In genomic region chr3:46221368-46221767, GRCh38 we compare ENCODE assay signal across 28 cellular contexts. TPM values are rescaled to one million over a fixed set of nuclear protein-coding genes. Genes with fewer than 3 reads are reported as not detected.
A peak's percentile ranks its signal among the peaks of the same experiment; 100 is the strongest.
DNase-seq lines count a peak whose midpoint lies in the region; ATAC-seq, FAIRE-seq and TF ChIP-seq lines count a peak whose summit lies in the region.
"Had no signal": no experiment of that assay in that cellular context is flagged by ENCODE, and none has a peak within 500 bp of the region (broad histone marks: within the 10 kb centered on the region; RNA-seq: fewer than 3 reads in every experiment).

No MANE protein-coding gene starts in this region.

- H4K20me1 ChIP-seq in OCI-LY3 (ENCODE audit: insufficient read depth, low read length) (no peaks in the 10 kb centered on the region), K562 (replicated peaks; ENCODE audit: control insufficient read depth, insufficient read depth, low read length) (no peaks in the 10 kb centered on the region)

- peak; percentile 39 for DNase-seq in Ammon's horn (ENCODE audit: low spot score)
- no peak for DNase-seq in K562 (ENCODE audit: extremely low read depth in 1 of 4, low spot score in 3 of 4)
- DNase-seq in lower leg skin (ENCODE audit: low spot score in 2 of 2): no peak
- no peak for DNase-seq in CD4-positive, alpha-beta T cell
- DNase-seq in AG08396 (ENCODE audit: low spot score): no peak
- no peak for DNase-seq in activated T-cell treated with anti-CD3 and anti-CD28 coated beads, Interleukin-2, amount 50 U/mL, for 4 hours
- DNase-seq: activated CD4-positive, alpha-beta T cell treated with anti-CD3 and anti-CD28 coated beads, Interleukin-2, amount 50 U/mL, for 4 hours; activated naive CD4-positive, alpha-beta T cell; cerebellar nuclear complex; DMS79; effector CD4-positive, alpha-beta T cell; erythroblast; foreskin melanocyte; kidney; NCI-H1048; NCI-H2029; NCI-H345; nucleus accumbens; spleen; stimulated activated CD4-positive, alpha-beta T cell treated with anti-CD3 and anti-CD28 coated beads, Interleukin-4, amount 100 ng/mL, for 4 hours had no signal

- peak overlapping the region; percentile 53 for H3K4me2 ChIP-seq in OCI-LY3 (ENCODE audit: low read length)
- no peak overlapping the region for H3K4me2 ChIP-seq in K562 (ENCODE audit: insufficient read depth, low read length)

- H3K9me3 ChIP-seq in OCI-LY3 (ENCODE audit: insufficient read depth, low read length): peaks cover 3% of the 10 kb centered on the region; the same call in 1 of the 2 replicates
- no peaks in the 10 kb centered on the region for H3K9me3 ChIP-seq in K562 (replicated peaks; ENCODE audit: control insufficient read depth, insufficient read depth, low read depth, low read length)
- no peaks in the 10 kb centered on the region for H3K9me3 ChIP-seq in CD4-positive, alpha-beta T cell (ENCODE audit: control insufficient read depth, low read length)

- WGBS in K562 (ENCODE audit: insufficient coverage, low coverage, missing lambda C conversion rate): 1% methylated on average over 4 of the region's 4 CpGs
- 53 to 61% methylated on average over 4 of the region's 4 CpGs for WGBS in lower leg skin, 2 donors

- no peak overlapping the region for H3K27ac ChIP-seq in OCI-LY3 (ENCODE audit: low read length)
- no peak overlapping the region for H3K27ac ChIP-seq in K562 (ENCODE audit: extremely low read depth, low read depth, low read length)
- H3K27ac ChIP-seq in CD4-positive, alpha-beta T cell (ENCODE audit: low read depth, low read length): no peak overlapping the region
- H3K27ac ChIP-seq: VCaP had no signal

- no peak for TF ChIP-seq POLR2A in K562 (conservative IDR thresholded peaks at IDR 0.05)
- no peak for TF ChIP-seq POLR2A in lower leg skin (IDR thresholded peaks at IDR 0.05)

- H3K9me3 Mint-ChIP-seq in IgD-negative memory B cell: peaks cover 0 to 3% (median under 1%) of the 10 kb centered on the region in 3 donors
- peaks cover under 1% of the 10 kb centered on the region for H3K9me3 Mint-ChIP-seq in CD4-positive, alpha-beta T cell
- H3K9me3 Mint-ChIP-seq in activated T-cell treated with anti-CD3 and anti-CD28 coated beads, Interleukin-2, amount 50 U/mL, for 4 hours: peaks cover 2% of the 10 kb centered on the region

- intact Hi-C loops in K562 (cut with micrococcal nuclease) (no loop called here), lower leg skin (cut with DNase I; ENCODE audit: low total_unique reads) (no loop called here)
- intact Hi-C loops in CD4-positive, alpha-beta T cell (cut with DNase I, micrococcal nuclease): no loop called here

- H3K79me2 ChIP-seq in OCI-LY3 (ENCODE audit: low read length): no peaks in the 10 kb centered on the region
- H3K79me2 ChIP-seq in K562 (ENCODE audit: control insufficient read depth, insufficient read depth, low read length): no peaks in the 10 kb centered on the region

- H3K9ac ChIP-seq in OCI-LY3 (ENCODE audit: low read length) (no peak overlapping the region), K562 (ENCODE audit: insufficient read depth in 1 of 2, low read depth in 2 of 2, low read length in 2 of 2) (no peak overlapping the region)

- no peaks in the 10 kb centered on the region for H3K9me1 ChIP-seq in K562 (ENCODE audit: control insufficient read depth, insufficient read depth, low read length)

- no peaks in the 10 kb centered on the region for H3K36me3 Mint-ChIP-seq in IgD-negative memory B cell
- no peaks in the 10 kb centered on the region for H3K36me3 Mint-ChIP-seq in CD4-positive, alpha-beta T cell (ENCODE audit: low read depth)
- no peaks in the 10 kb centered on the region for H3K36me3 Mint-ChIP-seq in activated T-cell treated with anti-CD3 and anti-CD28 coated beads, Interleukin-2, amount 50 U/mL, for 4 hours (ENCODE audit: insufficient read depth)

- no peak for TF ChIP-seq EP300 in K562 (IDR thresholded peaks at IDR 0.05; ENCODE audit: low read length)

- no peak overlapping the region for H2AFZ ChIP-seq in OCI-LY3 (ENCODE audit: low read depth, low read length)
- no peak overlapping the region for H2AFZ ChIP-seq in K562 (ENCODE audit: low read depth, low read length)

- H3K27ac Mint-ChIP-seq in IgD-negative memory B cell: peak overlapping the region in 2 of 3 donors; percentile 31 to 54
- no peak overlapping the region for H3K27ac Mint-ChIP-seq in CD4-positive, alpha-beta T cell

- POLR2A ChIA-PET in K562 (lab: Yijun Ruan, JAX): no interaction called here
- POLR2A ChIA-PET in CD4-positive, alpha-beta T cell (lab: Charles Lee): no interaction called here

- H3K27me3 Mint-ChIP-seq in IgD-negative memory B cell: no peaks in the 10 kb centered on the region
- H3K27me3 Mint-ChIP-seq in CD4-positive, alpha-beta T cell: no peaks in the 10 kb centered on the region
- no peaks in the 10 kb centered on the region for H3K27me3 Mint-ChIP-seq in activated T-cell treated with anti-CD3 and anti-CD28 coated beads, Interleukin-2, amount 50 U/mL, for 4 hours (ENCODE audit: low read depth)

- no peak for ATAC-seq in K562
- no peak for ATAC-seq in CD4-positive, alpha-beta T cell (ENCODE audit: poor library complexity)
- ATAC-seq in activated T-cell treated with anti-CD3 and anti-CD28 coated beads, Interleukin-2, amount 50 U/mL, for 4 hours: no peak

- peak overlapping the region in 2 of 4 donors; percentile 59 to 82 for H3K4me3 Mint-ChIP-seq in IgD-negative memory B cell
- no peak overlapping the region for H3K4me3 Mint-ChIP-seq in CD4-positive, alpha-beta T cell
- no peak overlapping the region for H3K4me3 Mint-ChIP-seq in activated T-cell treated with anti-CD3 and anti-CD28 coated beads, Interleukin-2, amount 50 U/mL, for 4 hours

- CTCF ChIA-PET in K562 (lab: Yijun Ruan, JAX; ENCODE audit: low intra/inter-chr PET ratio): no interaction called here
- CTCF ChIA-PET in CD4-positive, alpha-beta T cell (lab: Charles Lee): no interaction called here

- H3K4me1 Mint-ChIP-seq in IgD-negative memory B cell: peaks cover 30 to 41% (median 32%) of the 10 kb centered on the region in 3 donors
- H3K4me1 Mint-ChIP-seq in CD4-positive, alpha-beta T cell (ENCODE audit: low read depth): no peaks in the 10 kb centered on the region
- H3K4me1 Mint-ChIP-seq in activated T-cell treated with anti-CD3 and anti-CD28 coated beads, Interleukin-2, amount 50 U/mL, for 4 hours (ENCODE audit: low read depth): no peaks in the 10 kb centered on the region

- H3K36me3 ChIP-seq in OCI-LY3 (replicated peaks; ENCODE audit: low read depth, low read length) (no peaks in the 10 kb centered on the region), K562 (ENCODE audit: control insufficient read depth, insufficient read depth, low read length) (no peaks in the 10 kb centered on the region)
- H3K36me3 ChIP-seq: spleen had no signal

- H3K4me1 ChIP-seq in OCI-LY3 (ENCODE audit: low read length) (peaks cover 36% of the 10 kb centered on the region), K562 (replicated peaks in 1 of 2; ENCODE audit: control insufficient read depth in 2 of 2, insufficient read depth in 2 of 2, low read length in 2 of 2) (no peaks in the 10 kb centered on the region)

- H3K27me3 ChIP-seq in OCI-LY3 (ENCODE audit: low read depth, low read length): peaks cover 34% of the 10 kb centered on the region
- H3K27me3 ChIP-seq in K562 (ENCODE audit: control insufficient read depth in 2 of 2, insufficient read depth in 2 of 2, low read length in 2 of 2): no peaks in the 10 kb centered on the region; a peak in 1 of 5 replicates
- no peaks in the 10 kb centered on the region for H3K27me3 ChIP-seq in CD4-positive, alpha-beta T cell (ENCODE audit: control insufficient read depth, insufficient read depth, low read length)
- H3K27me3 ChIP-seq: spleen had no signal

- no peak for TF ChIP-seq RAD21 in K562 (CRISPR knock-in tag; conservative IDR thresholded peaks at IDR 0.05 in 1 of 2, IDR thresholded peaks at IDR 0.05 in 1 of 2)

- BruUV-seq in K562 (replicated peaks; lab: Mats Ljungman, UMichigan): no TSS peak

- no peak for FAIRE-seq in K562 (lab: Jason Lieb, UNC)
- FAIRE-seq: astrocyte, H1, kidney, urothelium cell line had no signal

- no peak overlapping the region for H3K4me3 ChIP-seq in OCI-LY3 (ENCODE audit: low read length)
- H3K4me3 ChIP-seq in K562: no peak overlapping the region
- H3K4me3 ChIP-seq in lower leg skin (ENCODE audit: low read depth, poor library complexity, severe bottlenecking): no peak overlapping the region
- H3K4me3 ChIP-seq: lung, spleen had no signal

- in situ Hi-C loops in K562 (cut with MboI): no loop called here

- TF ChIP-seq CTCF in OCI-LY3 (IDR thresholded peaks at IDR 0.05; ENCODE audit: low read depth, low read length) (no peak), K562 (IDR thresholded peaks at IDR 0.05 in 2 of 3, conservative IDR thresholded peaks at IDR 0.05 in 1 of 3; ENCODE audit: insufficient read depth in 2 of 3, low read depth in 1 of 3, low read length in 3 of 3) (no peak), lower leg skin (IDR thresholded peaks at IDR 0.05) (no peak)
- no peak for TF ChIP-seq CTCF in CD4-positive, alpha-beta T cell (IDR thresholded peaks at IDR 0.05)

RNA-seq across cellular contexts. Expression of gene CCR1, which starts 13.3 kb away (rescaled TPM):
- polyA plus RNA-seq in IgD-negative memory B cell (5.8 TPM), K562 (2011; rRNA removed) (not detected in 2 replicates), K562 (2014; fragmentation: Illumina TruSeq; extraction: Trizol) (not detected in 2 replicates), K562 (2014; fragmentation: Nextera tagmentation; extraction: Ambion mirVana) (not detected), K562 (2014; rRNA removed) (not detected in 2 replicates)
- not detected in 2 replicates for total RNA-seq in K562 (2011; cell fraction: chromatin; rRNA removed; ENCODE audit: low replicate concordance)
- total RNA-seq in K562 (2011; cell fraction: nucleolus; rRNA removed): not detected in 2 replicates
- not detected in 2 replicates for total RNA-seq in K562 (2011; cell fraction: nucleoplasm; rRNA removed)
- total RNA-seq in K562 (2014; rRNA removed) (not detected in 2 replicates), K562 (2014; rRNA removed; fragmentation: Illumina TruSeq; extraction: Trizol) (not detected in 2 replicates), K562 (2015; rRNA removed; fragmentation: Illumina TruSeq; extraction: Trizol) (not detected in 2 replicates), K562 (2021) (0.09 TPM in 1 of 2 replicates, not detected in the other), lower leg skin (1 to 10 TPM; 1.0 to 3.0 (median 1.4) TPM)
- polyA plus RNA-seq in K562 (2011; cell fraction: cytosol; rRNA removed): not detected in 2 replicates
- not detected in 2 replicates for polyA plus RNA-seq in K562 (2011; cell fraction: nucleus; rRNA removed)
- polyA plus RNA-seq in K562 (2012): not detected in 2 replicates
- not detected in 2 replicates for polyA minus RNA-seq in K562 (2011; rRNA and poly(A)+ RNA removed)
- polyA minus RNA-seq in K562 (2011; cell fraction: cytosol; rRNA and poly(A)+ RNA removed): not detected in 2 replicates
- polyA minus RNA-seq in K562 (2011; cell fraction: nucleus; rRNA and poly(A)+ RNA removed): not detected in 2 replicates
- total RNA-seq in CD4-positive, alpha-beta T cell: under 1 TPM; 0.34 to 0.38 TPM
- total RNA-seq in activated T-cell treated with anti-CD3 and anti-CD28 coated beads, Interleukin-2, amount 50 U/mL, for 4 hours: 1 to 10 TPM in 2 of 3 donors, under 1 TPM in 1; 0.57 to 3.2 (median 1.2) TPM
- total RNA-seq: H1 had no signal
- polyA plus RNA-seq: H1 had no signal

RNA-seq across cellular contexts. Expression of gene CCR3, which starts 20.9 kb away (rescaled TPM):
- polyA plus RNA-seq in IgD-negative memory B cell (0.15 TPM), K562 (2011; rRNA removed) (not detected in 2 replicates), K562 (2014; fragmentation: Illumina TruSeq; extraction: Trizol) (not detected in 2 replicates), K562 (2014; fragmentation: Nextera tagmentation; extraction: Ambion mirVana) (not detected), K562 (2014; rRNA removed) (not detected in 2 replicates)
- not detected in 2 replicates for total RNA-seq in K562 (2011; cell fraction: chromatin; rRNA removed; ENCODE audit: low replicate concordance)
- total RNA-seq in K562 (2011; cell fraction: nucleolus; rRNA removed): not detected in 2 replicates
- total RNA-seq in K562 (2011; cell fraction: nucleoplasm; rRNA removed): not detected in 2 replicates
- total RNA-seq in K562 (2014; rRNA removed) (not detected in 2 replicates), K562 (2014; rRNA removed; fragmentation: Illumina TruSeq; extraction: Trizol) (not detected in 2 replicates), K562 (2015; rRNA removed; fragmentation: Illumina TruSeq; extraction: Trizol) (not detected in 2 replicates), K562 (2021) (not detected in 2 replicates), lower leg skin (1 to 10 TPM in 3 of 4 donors, under 1 TPM in 1; 0.55 to 3.2 (median 2.4) TPM)
- polyA plus RNA-seq in K562 (2011; cell fraction: cytosol; rRNA removed): not detected in 2 replicates
- not detected in 2 replicates for polyA plus RNA-seq in K562 (2011; cell fraction: nucleus; rRNA removed)
- polyA plus RNA-seq in K562 (2012): not detected in 2 replicates
- polyA minus RNA-seq in K562 (2011; rRNA and poly(A)+ RNA removed): not detected in 2 replicates
- polyA minus RNA-seq in K562 (2011; cell fraction: cytosol; rRNA and poly(A)+ RNA removed): not detected in 2 replicates
- not detected in 2 replicates for polyA minus RNA-seq in K562 (2011; cell fraction: nucleus; rRNA and poly(A)+ RNA removed)
- total RNA-seq in CD4-positive, alpha-beta T cell: not detected
- not detected for total RNA-seq in activated T-cell treated with anti-CD3 and anti-CD28 coated beads, Interleukin-2, amount 50 U/mL, for 4 hours
- total RNA-seq: astrocyte, H1, kidney, renal cortical epithelial cell had no signal
- polyA plus RNA-seq: H1 had no signal
